Comparison of ENCODE assay signal across 17 cellular contexts in genomic region chr20:62609811-62610757, GRCh38. TPM values are rescaled to one million over a fixed set of nuclear protein-coding genes. Genes with fewer than 3 reads are reported as not detected.
DNase-seq lines count a peak whose midpoint lies in the region; ATAC-seq, FAIRE-seq and TF ChIP-seq lines count a peak whose summit lies in the region.
"Had no signal": no experiment of that assay in that cellular context is flagged by ENCODE, and none has a peak within 500 bp of the region (broad histone marks: within the 10 kb centered on the region; RNA-seq: fewer than 3 reads in every experiment).

No MANE protein-coding gene starts in this region.

- ATAC-seq in left ventricle myocardium superior, result no peak
- ATAC-seq in Right ventricle myocardium inferior, result no peak
- ATAC-seq: GM12878 had no signal

- TF ChIP-seq CTCF in WERI-Rb-1 (IDR thresholded peaks at IDR 0.05; ENCODE audit: low read depth, low read length) (no peak), kidney (IDR thresholded peaks at IDR 0.05; ENCODE audit: borderline replicate concordance, extremely low read depth, insufficient read depth) (no peak), PC-9 (conservative IDR thresholded peaks at IDR 0.05) (no peak)

- POLR2A ChIA-PET in PC-9 (lab: Charles Lee; ENCODE audit: unreplicated experiment), result no interaction called here

- peaks cover 7 to 14% of the 10 kb centered on the region in 2 donors for H3K4me1 ChIP-seq in kidney (ENCODE audit: control insufficient read depth in 1 of 2, insufficient read depth in 1 of 2, low read depth in 1 of 2, low read length in 2 of 2)
- H3K4me1 ChIP-seq in PC-9 (replicated peaks; ENCODE audit: insufficient read depth), result peaks cover 12% of the 10 kb centered on the region

- no TSS peak for BruUV-seq in PC-9 (replicated peaks; lab: Mats Ljungman, UMichigan)

- no peaks in the 10 kb centered on the region; the same call in 1 of the 2 replicates for H3F3A ChIP-seq in PC-9 (ENCODE audit: insufficient read depth, low read depth)

- H3K27ac ChIP-seq in WERI-Rb-1 (no peak overlapping the region), kidney (ENCODE audit: low read depth in 2 of 2, low read length in 2 of 2) (no peak overlapping the region), PC-9 (no peak overlapping the region)
- H3K27ac ChIP-seq: GM23248 had no signal

- H3K36me3 ChIP-seq in WERI-Rb-1 (no peaks in the 10 kb centered on the region), kidney (ENCODE audit: control insufficient read depth in 1 of 2, insufficient read depth in 2 of 2, low read length in 2 of 2) (no peaks in the 10 kb centered on the region), PC-9 (ENCODE audit: low read depth) (no peaks in the 10 kb centered on the region)

- CTCF ChIA-PET in PC-9 (lab: Charles Lee), result interaction anchor here (0.6 kb wide), 1 partner anchor 11 kb away, joined by 4 read pairs; no protein-coding TSS in a partner anchor

- DNase-seq in left ventricle myocardium superior (peak; percentile 4), Right ventricle myocardium inferior (ENCODE audit: missing footprints) (no peak), WERI-Rb-1 (peak; percentile 47), kidney (peak; percentile 54), PC-9 (no peak), anterior cingulate cortex (lab: John Stamatoyannopoulos, UW) (no peak), activated gamma-delta T cell treated with Interleukin-2 at 50 U/mL for 16 hours (no peak)
- DNase-seq: 8988T; AML-193; C1 segment of cervical spinal cord; Calu3; CD4-positive, alpha-beta T cell; DMS 273 treated with DMSO at 0.1 percent for 48 hours; GM23248; H7 had no signal

- H4K20me1 ChIP-seq in PC-9 (ENCODE audit: insufficient read depth), result no peaks in the 10 kb centered on the region

- no peaks in the 10 kb centered on the region for H3K9me2 ChIP-seq in PC-9 (ENCODE audit: insufficient read depth)

- no peaks in the 10 kb centered on the region for H3K79me2 ChIP-seq in PC-9 (ENCODE audit: low read depth)

- no peaks in the 10 kb centered on the region for H3K27me3 ChIP-seq in WERI-Rb-1 (ENCODE audit: insufficient read depth, low read depth, severe bottlenecking)
- peaks cover 24% of the 10 kb centered on the region for H3K27me3 ChIP-seq in PC-9 (ENCODE audit: insufficient read depth, low read depth)

- H3K9me3 ChIP-seq in WERI-Rb-1 (ENCODE audit: severe bottlenecking) (peaks cover 6% of the 10 kb centered on the region), kidney (ENCODE audit: control insufficient read depth in 1 of 2, low read length in 2 of 2) (no peaks in the 10 kb centered on the region), PC-9 (ENCODE audit: insufficient read depth, low read depth) (no peaks in the 10 kb centered on the region)

- no peak overlapping the region for H2AFZ ChIP-seq in PC-9
- H2AFZ ChIP-seq: GM23248 had no signal

- intact Hi-C loops in left ventricle myocardium superior (cut with micrococcal nuclease) (loop anchor here (10.0 kb wide), 1 partner anchor 185 kb away; the partner anchor contains the start of gene RBBP8NL), Right ventricle myocardium inferior (cut with DNase I) (no loop called here), kidney (cut with DNase I) (no loop called here), PC-9 (cut with micrococcal nuclease; ENCODE audit: unreplicated experiment) (no loop called here)

- no peak overlapping the region for H3K4me2 ChIP-seq in PC-9

- H3K4me3 ChIP-seq in WERI-Rb-1 (ENCODE audit: low read depth, low read length), result no peak overlapping the region
- no peak overlapping the region for H3K4me3 ChIP-seq in kidney (ENCODE audit: low read length in 2 of 2)
- no peak overlapping the region for H3K4me3 ChIP-seq in PC-9
- H3K4me3 ChIP-seq: GM12878, GM23248 had no signal

- H3K9ac ChIP-seq in kidney (ENCODE audit: low read length in 2 of 2), result no peak overlapping the region
- H3K9ac ChIP-seq: GM23248 had no signal

- no peak for FAIRE-seq in kidney (lab: Jason Lieb, UNC)
- FAIRE-seq: GM12878, GM18507 had no signal

RNA-seq across cellular contexts. Expression of gene SLCO4A1, which starts 32.2 kb away (rescaled TPM):
- total RNA-seq in left ventricle myocardium superior (9.4 TPM), Right ventricle myocardium inferior (15.5 TPM), kidney (80.3 TPM), PC-9 (2021) (14.1 and 19.3 TPM in 2 replicates)
- polyA plus RNA-seq in kidney (ENCODE audit: insufficient read depth, low read depth, low replicate concordance), result 12.4 TPM

Comparison
In these comparisons a context has a peak if more than half of its experiments do, and no peak if none do; other contexts are left out.
1. DNase-seq: peak in left ventricle myocardium superior (single experiment), WERI-Rb-1 (single experiment) and kidney (single experiment); none in Right ventricle myocardium inferior (single experiment), PC-9 (0 of 2), anterior cingulate cortex (0 of 58) and activated gamma-delta T cell treated with Interleukin-2 at 50 U/mL for 16 hours (single experiment).